Comparison of ENCODE assay signal across 8 cellular contexts in genomic region chr1:17010601-17011438, GRCh38. TPM values are rescaled to one million over a fixed set of nuclear protein-coding genes. Genes with fewer than 3 reads are reported as not detected.
DNase-seq lines count a peak whose midpoint lies in the region; ATAC-seq and TF ChIP-seq lines count a peak whose summit lies in the region.

No MANE protein-coding gene starts in this region.

- TF ChIP-seq RAD21 in IMR-90 (IDR thresholded peaks at IDR 0.05; ENCODE audit: low read length), result no peak

- WGBS in IMR-90 (ENCODE audit: extremely low coverage in 2 of 2, insufficient read length in 1 of 2), 2 experiments, result no CpG with 5 or more reads among the region's 27 CpGs

- H2BK5ac ChIP-seq in IMR-90 (ENCODE audit: low read depth, low read length, poor library complexity, severe bottlenecking), result no peak overlapping the region

- H3K4me1 Mint-ChIP-seq in activated CD4-positive, alpha-beta memory T cell treated with anti-CD3 and anti-CD28 coated beads, Interleukin-2, amount 10 ng/mL, durations not matched to agents 7 days and 5 days, result peaks cover 34% of the 10 kb centered on the region
- H3K4me1 Mint-ChIP-seq in neural crest cell, result peaks cover 18% of the 10 kb centered on the region

- peak overlapping the region; percentile 85 for H3K4me3 Mint-ChIP-seq in activated CD4-positive, alpha-beta memory T cell treated with anti-CD3 and anti-CD28 coated beads, Interleukin-2, amount 10 ng/mL, durations not matched to agents 7 days and 5 days
- H3K4me3 Mint-ChIP-seq in neural crest cell, result peak overlapping the region; percentile 88

- peaks cover 5% of the 10 kb centered on the region for H3K36me3 Mint-ChIP-seq in activated CD4-positive, alpha-beta memory T cell treated with anti-CD3 and anti-CD28 coated beads, Interleukin-2, amount 10 ng/mL, durations not matched to agents 7 days and 5 days (ENCODE audit: low read depth)
- no peaks in the 10 kb centered on the region for H3K36me3 Mint-ChIP-seq in neural crest cell (ENCODE audit: low read depth)

- POLR2A ChIA-PET in IMR-90 (lab: Charles Lee; ENCODE audit: unreplicated experiment), result no interaction called here
- POLR2A ChIA-PET in activated CD4-positive, alpha-beta memory T cell treated with anti-CD3 and anti-CD28 coated beads, Interleukin-2, amount 10 ng/mL, durations not matched to agents 7 days and 5 days (lab: Charles Lee), result interaction anchor here (0.5 to 1.5 kb wide), 5 partner anchors 11 to 106 kb away, joined by 3 to 8 read pairs (median 6); no protein-coding TSS in a partner anchor

- CTCF ChIA-PET in IMR-90 (lab: Yijun Ruan, JAX), result no interaction called here
- CTCF ChIA-PET in activated CD4-positive, alpha-beta memory T cell treated with anti-CD3 and anti-CD28 coated beads, Interleukin-2, amount 10 ng/mL, durations not matched to agents 7 days and 5 days (lab: Charles Lee), result interaction anchor here (1.0 to 1.8 kb wide), 2 partner anchors 49 to 50 kb away, joined by 3 to 6 read pairs; no protein-coding TSS in a partner anchor

- H3K23ac ChIP-seq in IMR-90 (ENCODE audit: low read depth, low read length), result peak overlapping the region; percentile 91

- peaks cover 9% of the 10 kb centered on the region for H3K27me3 Mint-ChIP-seq in activated CD4-positive, alpha-beta memory T cell treated with anti-CD3 and anti-CD28 coated beads, Interleukin-2, amount 10 ng/mL, durations not matched to agents 7 days and 5 days
- peaks cover 7% of the 10 kb centered on the region for H3K27me3 Mint-ChIP-seq in neural crest cell (ENCODE audit: low read depth)

- no peak overlapping the region for H2BK120ac ChIP-seq in IMR-90 (ENCODE audit: low read depth, low read length)

- H3K4me1 ChIP-seq in IMR-90 (ENCODE audit: control insufficient read depth, insufficient read depth, low read length), result peaks cover 7% of the 10 kb centered on the region

- peak overlapping the region; percentile 99 for H2AFZ ChIP-seq in IMR-90 (replicated peaks; ENCODE audit: low read length, poor library complexity)

- TF ChIP-seq CTCF in IMR-90 (conservative IDR thresholded peaks at IDR 0.05; ENCODE audit: low read depth, low read length), result no peak
- TF ChIP-seq CTCF in fibroblast of pulmonary artery (IDR thresholded peaks at IDR 0.05; ENCODE audit: low read length, missing control alignments), result no peak
- TF ChIP-seq CTCF in neural crest cell (conservative IDR thresholded peaks at IDR 0.05), result no peak

- no peak overlapping the region for H2BK15ac ChIP-seq in IMR-90 (ENCODE audit: low read depth, low read length)

- H4K20me1 ChIP-seq in IMR-90 (ENCODE audit: insufficient read depth, low read length), result peaks cover 13% of the 10 kb centered on the region; the same call in 1 of the 2 replicates

- H3K27ac ChIP-seq in IMR-90 (ENCODE audit: insufficient read depth, low read length), result no peak overlapping the region; the same call in 1 of the 2 replicates

- DNase-seq in NCI-H2029 (lab: John Stamatoyannopoulos, UW) (peak; percentile 21), NCI-H2029 treated with DMSO at 0.1 percent for 48 hours (lab: John Stamatoyannopoulos, UW) (no peak), IMR-90 (peak; percentile 13), fibroblast of pulmonary artery (ENCODE audit: low read depth) (peak; percentile 34), neural crest cell (ENCODE audit: low read depth, low spot score) (no peak), cortex of kidney (lab: John Stamatoyannopoulos, UW) (no peak)
- DNase-seq in activated CD4-positive, alpha-beta memory T cell treated with anti-CD3 and anti-CD28 coated beads, Interleukin-2, amount 10 ng/mL, durations not matched to agents 7 days and 5 days, result peak; percentile 39

- H3K56ac ChIP-seq in IMR-90 (ENCODE audit: extremely low read depth, insufficient read depth, low read length), result no peak overlapping the region

- H3K27me3 ChIP-seq in IMR-90 (ENCODE audit: control insufficient read depth, insufficient read depth, low read length), result no peaks in the 10 kb centered on the region

- H2AK5ac ChIP-seq in IMR-90 (ENCODE audit: low read depth, low read length), result peak overlapping the region; percentile 57

- intact Hi-C loops in IMR-90 (cut with micrococcal nuclease), result no loop called here

- no peak overlapping the region for H3K18ac ChIP-seq in IMR-90 (ENCODE audit: low read depth, low read length)

- peak overlapping the region; percentile 26; the same call in 1 of the 2 replicates for H3K9ac ChIP-seq in IMR-90 (ENCODE audit: low read depth, low read length)

- peak overlapping the region; percentile 85 for H2AK9ac ChIP-seq in IMR-90 (replicated peaks; ENCODE audit: low read depth, low read length, poor library complexity)

- H3K36me3 ChIP-seq in IMR-90 (ENCODE audit: control insufficient read depth, insufficient read depth, low read length), result no peaks in the 10 kb centered on the region

- H3K4me3 ChIP-seq in IMR-90 (ENCODE audit: insufficient read depth, low read depth, low read length) (peak overlapping the region; percentile 91), fibroblast of pulmonary artery (replicated peaks; ENCODE audit: low read depth, low read length) (peak overlapping the region; percentile 72)

- no peak overlapping the region for H4K91ac ChIP-seq in IMR-90 (ENCODE audit: insufficient read depth, low read depth, low read length)

- dilution Hi-C loops in IMR-90 (cut with HindIII; ENCODE audit: low sequenced_read_pairs, unreplicated experiment), result no loop called here

- H3K27ac Mint-ChIP-seq in activated CD4-positive, alpha-beta memory T cell treated with anti-CD3 and anti-CD28 coated beads, Interleukin-2, amount 10 ng/mL, durations not matched to agents 7 days and 5 days, result peak overlapping the region; percentile 61
- H3K27ac Mint-ChIP-seq in neural crest cell (ENCODE audit: unreplicated experiment), result no peak overlapping the region

- H3K9me3 ChIP-seq in IMR-90 (ENCODE audit: control insufficient read depth, insufficient read depth, low read length), result no peaks in the 10 kb centered on the region

- BruUV-seq in IMR-90 (replicated peaks; lab: Mats Ljungman, UMichigan), result no TSS peak

- no peak for TF ChIP-seq POLR2A in IMR-90 (IDR thresholded peaks at IDR 0.05; ENCODE audit: low read depth, low read length)

- H3K4me2 ChIP-seq in IMR-90 (ENCODE audit: low read depth, low read length), result peak overlapping the region; percentile 87

- no peak overlapping the region for H4K8ac ChIP-seq in IMR-90 (ENCODE audit: low read depth in 2 of 2, low read length in 2 of 2)

- ATAC-seq in IMR-90 (ENCODE audit: low read depth) (no peak), HG02678 (IDR thresholded peaks at IDR 0.05; ENCODE audit: unreplicated experiment) (no peak)

- no peak overlapping the region for H4K5ac ChIP-seq in IMR-90 (ENCODE audit: low read depth, low read length)

- H3K9me3 Mint-ChIP-seq in activated CD4-positive, alpha-beta memory T cell treated with anti-CD3 and anti-CD28 coated beads, Interleukin-2, amount 10 ng/mL, durations not matched to agents 7 days and 5 days, result no peaks in the 10 kb centered on the region
- H3K9me3 Mint-ChIP-seq in neural crest cell, result no peaks in the 10 kb centered on the region

- peak overlapping the region; percentile 56; the same call in 1 of the 2 replicates for H3K4ac ChIP-seq in IMR-90 (ENCODE audit: low read depth, low read length)

- peaks cover 3% of the 10 kb centered on the region; the same call in 1 of the 2 replicates for H3K9me1 ChIP-seq in IMR-90 (ENCODE audit: insufficient read depth, low read length)

- H3K79me1 ChIP-seq in IMR-90 (ENCODE audit: low read depth in 1 of 2, low read length in 2 of 2), result peaks cover 7 to 14% of the 10 kb centered on the region in 2 experiments; a peak in 3 of 4 replicates

- H3K14ac ChIP-seq in IMR-90 (replicated peaks; ENCODE audit: low read depth, low read length), result no peak overlapping the region; the same call in none of the 2 replicates

- no peak overlapping the region for H2BK20ac ChIP-seq in IMR-90 (ENCODE audit: low read depth, low read length)

- in situ Hi-C loops in IMR-90 (cut with MboI; ENCODE audit: low sequenced_read_pairs), result no loop called here

TF ChIP-seq in IMR-90, 13 proteins besides CTCF, POLR2A, EP300 and RAD21 (continues in another document):
- TF ChIP-seq CEBPB (IDR thresholded peaks at IDR 0.05; ENCODE audit: low read depth, low read length), result no peak
- no peak for TF ChIP-seq CHD1 (IDR thresholded peaks at IDR 0.05; ENCODE audit: low read depth, low read length)
- no peak for TF ChIP-seq MAFK (IDR thresholded peaks at IDR 0.05; ENCODE audit: low read depth, low read length)
- TF ChIP-seq ELK1 (IDR thresholded peaks at IDR 0.05; ENCODE audit: borderline replicate concordance, low read depth, low read length), result no peak
- no peak for TF ChIP-seq RFX5 (IDR thresholded peaks at IDR 0.05; ENCODE audit: low read depth, low read length)

RNA-seq across cellular contexts. Expression of gene ATP13A2, which starts 0.9 kb away (rescaled TPM):
- total RNA-seq in IMR-90 (2012; rRNA removed) (3.9 and 5.7 TPM in 2 replicates), neural crest cell (53.9 and 59.0 TPM in 2 replicates)
- polyA plus RNA-seq in IMR-90 (2012; rRNA removed), result 18.9 and 19.6 TPM in 2 replicates
- polyA plus RNA-seq in IMR-90 (2012; cell fraction: cytosol; rRNA removed), result 10.3 and 22.1 TPM in 2 replicates
- polyA plus RNA-seq in IMR-90 (2012; cell fraction: nucleus; rRNA removed; ENCODE audit: low replicate concordance), result 17.2 and 49.7 TPM in 2 replicates
- total RNA-seq in activated CD4-positive, alpha-beta memory T cell treated with anti-CD3 and anti-CD28 coated beads, Interleukin-2, amount 10 ng/mL, durations not matched to agents 7 days and 5 days, result 10 to 100 TPM; 65.4 to 72.8 TPM

RNA-seq across cellular contexts. Expression of gene MFAP2, which starts 30.4 kb away (rescaled TPM):
- total RNA-seq in IMR-90 (2012; rRNA removed), result 2.5 and 3.9 TPM in 2 replicates
- polyA plus RNA-seq in IMR-90 (2012; rRNA removed), result 13.9 and 14.6 TPM in 2 replicates
- polyA plus RNA-seq in IMR-90 (2012; cell fraction: cytosol; rRNA removed), result 14.5 and 21.7 TPM in 2 replicates
- polyA plus RNA-seq in IMR-90 (2012; cell fraction: nucleus; rRNA removed; ENCODE audit: low replicate concordance), result 17.6 and 36.8 TPM in 2 replicates
- under 1 TPM in 1 of 2 experiments, not detected in 1; 0.25 TPM for total RNA-seq in activated CD4-positive, alpha-beta memory T cell treated with anti-CD3 and anti-CD28 coated beads, Interleukin-2, amount 10 ng/mL, durations not matched to agents 7 days and 5 days
- 81.6 and 83.4 TPM in 2 replicates for total RNA-seq in neural crest cell

RNA-seq across cellular contexts. Expression of gene SDHB, which starts 43.0 kb away (rescaled TPM):
- total RNA-seq in IMR-90 (2012; rRNA removed) (143 and 206 TPM in 2 replicates), neural crest cell (47.2 and 58.6 TPM in 2 replicates)
- polyA plus RNA-seq in IMR-90 (2012; rRNA removed), result 122 and 125 TPM in 2 replicates
- 81.1 and 183 TPM in 2 replicates for polyA plus RNA-seq in IMR-90 (2012; cell fraction: cytosol; rRNA removed)
- polyA plus RNA-seq in IMR-90 (2012; cell fraction: nucleus; rRNA removed; ENCODE audit: low replicate concordance), result 21.4 and 51.0 TPM in 2 replicates
- total RNA-seq in activated CD4-positive, alpha-beta memory T cell treated with anti-CD3 and anti-CD28 coated beads, Interleukin-2, amount 10 ng/mL, durations not matched to agents 7 days and 5 days, result 10 to 100 TPM; 90.9 to 91.3 TPM

Comparison
In these comparisons a context has a peak if more than half of its experiments do, and no peak if none do; other contexts are left out.
1. DNase-seq: peak in NCI-H2029 (single experiment), IMR-90 (single experiment), activated CD4-positive, alpha-beta memory T cell treated with anti-CD3 and anti-CD28 coated beads, Interleukin-2, amount 10 ng/mL, durations not matched to agents 7 days and 5 days (single experiment) and fibroblast of pulmonary artery (single experiment); none in NCI-H2029 treated with DMSO at 0.1 percent for 48 hours (single experiment), neural crest cell (single experiment) and cortex of kidney (single experiment).
2. RNA of gene MFAP2, which starts 30.4 kb away (total RNA-seq): 81.6 to 83.4 TPM in neural crest cell; 2.5 to 3.9 TPM in IMR-90 and 0.25 TPM in activated CD4-positive, alpha-beta memory T cell treated with anti-CD3 and anti-CD28 coated beads, Interleukin-2, amount 10 ng/mL, durations not matched to agents 7 days and 5 days; every median in the first group is over 10 times any median in the second.